ENCODE assay signal across 17 cellular contexts in genomic region chr3:194955979-194956696, GRCh38.
DNase-seq lines count a peak whose midpoint lies in the region; ATAC-seq, FAIRE-seq and TF ChIP-seq lines count a peak whose summit lies in the region.
"Had no signal": no experiment of that assay in that cellular context is flagged by ENCODE, and none has a peak within 500 bp of the region (broad histone marks: within the 10 kb centered on the region; RNA-seq: fewer than 3 reads in every experiment).

No MANE protein-coding gene starts in this region.

- TF ChIP-seq CTCF in astrocyte (IDR thresholded peaks at IDR 0.05; ENCODE audit: insufficient read depth, low read depth, low read length) (no peak), type B pancreatic cell (conservative IDR thresholded peaks at IDR 0.05) (no peak)

- no peak overlapping the region for H3K9ac ChIP-seq in astrocyte (ENCODE audit: low read length)
- H3K9ac ChIP-seq: BLaER1 treated with 17β-estradiol and CSF1 and Interleukin-3, amounts not matched to agents 10 nM and 100 nM had no signal

- H3K36me3 ChIP-seq in astrocyte (ENCODE audit: insufficient read depth, low read length): no peaks in the 10 kb centered on the region
- H3K36me3 ChIP-seq: BLaER1 treated with 17β-estradiol and CSF1 and Interleukin-3, amounts not matched to agents 10 nM and 100 nM had no signal

- H3K27ac ChIP-seq in astrocyte (ENCODE audit: low read depth, low read length): no peak overlapping the region
- H3K27ac ChIP-seq: BLaER1 treated with 17β-estradiol and CSF1 and Interleukin-3, amounts not matched to agents 10 nM and 100 nM had no signal

- intact Hi-C loops in sciatic nerve (cut with DNase I): no loop called here

- H3K36me3 Mint-ChIP-seq in astrocyte (ENCODE audit: low read depth, unreplicated experiment) (no peaks in the 10 kb centered on the region), type B pancreatic cell (no peaks in the 10 kb centered on the region)
- H3K36me3 Mint-ChIP-seq: CD8-positive, alpha-beta T cell had no signal

- H3K4me1 Mint-ChIP-seq in astrocyte (ENCODE audit: low read depth, unreplicated experiment) (no peaks in the 10 kb centered on the region), type B pancreatic cell (ENCODE audit: unreplicated experiment) (peaks cover 8% of the 10 kb centered on the region)
- H3K4me1 Mint-ChIP-seq: B cell had no signal

- no peaks in the 10 kb centered on the region for H3K79me2 ChIP-seq in astrocyte (ENCODE audit: insufficient read depth, low read length)

- FAIRE-seq in astrocyte (lab: Jason Lieb, UNC): no peak
- FAIRE-seq: HTR-8/SVneo had no signal

- no peak overlapping the region for H3K4me2 ChIP-seq in astrocyte (ENCODE audit: low read length)
- H3K4me2 ChIP-seq: BLaER1 treated with 17β-estradiol and CSF1 and Interleukin-3, amounts not matched to agents 10 nM and 100 nM; GM23338 had no signal

- H3K27me3 ChIP-seq in astrocyte (ENCODE audit: insufficient read depth, low read length): peaks cover 4% of the 10 kb centered on the region
- H3K27me3 ChIP-seq: BLaER1 treated with 17β-estradiol and CSF1 and Interleukin-3, amounts not matched to agents 10 nM and 100 nM had no signal

- H4K20me1 ChIP-seq in astrocyte (ENCODE audit: insufficient read depth, low read length): no peaks in the 10 kb centered on the region
- H4K20me1 ChIP-seq: BLaER1 treated with 17β-estradiol and CSF1 and Interleukin-3, amounts not matched to agents 10 nM and 100 nM had no signal

- DNase-seq in astrocyte (ENCODE audit: low read depth) (no peak), mesenteric fat pad (ENCODE audit: low spot score) (peak; percentile 59), sciatic nerve (ENCODE audit: low spot score) (peak; percentile 25), NOMO-1 treated with DMSO at 0.1 percent for 48 hours (lab: John Stamatoyannopoulos, UW; ENCODE audit: unreplicated experiment) (no peak), type B pancreatic cell (ENCODE audit: extremely low spot score, unreplicated experiment) (no peak), NCI-H2029 (lab: John Stamatoyannopoulos, UW) (no peak)
- DNase-seq: Calu3, DMS79 treated with DMSO at 0.1 percent for 48 hours, GF-D8, H7, HFFc6 had no signal

- no peak overlapping the region for H3K4me3 ChIP-seq in astrocyte (ENCODE audit: insufficient read depth, low read depth, low read length)
- H3K4me3 ChIP-seq: BLaER1 treated with 17β-estradiol and CSF1 and Interleukin-3, amounts not matched to agents 10 nM and 100 nM; GM23338 had no signal

- H3K9me3 Mint-ChIP-seq in astrocyte (ENCODE audit: unreplicated experiment): peaks cover 9% of the 10 kb centered on the region
- no peaks in the 10 kb centered on the region for H3K9me3 Mint-ChIP-seq in type B pancreatic cell
- H3K9me3 Mint-ChIP-seq: CD8-positive, alpha-beta T cell; GM23338; HFFc6 had no signal

- H3K27me3 Mint-ChIP-seq in astrocyte (ENCODE audit: low read depth, unreplicated experiment): peaks cover 55% of the 10 kb centered on the region
- peaks cover 3% of the 10 kb centered on the region for H3K27me3 Mint-ChIP-seq in type B pancreatic cell

- no peak overlapping the region for H3K27ac Mint-ChIP-seq in astrocyte (ENCODE audit: unreplicated experiment)
- no peak overlapping the region for H3K27ac Mint-ChIP-seq in type B pancreatic cell
- H3K27ac Mint-ChIP-seq: B cell; CD8-positive, alpha-beta T cell; GM23338; HFFc6 had no signal

- H3K9me3 ChIP-seq in astrocyte (ENCODE audit: insufficient read depth, low read depth, low read length): no peaks in the 10 kb centered on the region
- H3K9me3 ChIP-seq: BLaER1 treated with 17β-estradiol and CSF1 and Interleukin-3, amounts not matched to agents 10 nM and 100 nM had no signal

- H2AFZ ChIP-seq in astrocyte (ENCODE audit: low read depth, low read length): no peak overlapping the region
- H2AFZ ChIP-seq: GM23338 had no signal

- H3K4me1 ChIP-seq in astrocyte (ENCODE audit: insufficient read depth, low read length): no peaks in the 10 kb centered on the region

- H3K4me3 Mint-ChIP-seq in astrocyte (ENCODE audit: unreplicated experiment) (peak overlapping the region; percentile 45), type B pancreatic cell (no peak overlapping the region)
- H3K4me3 Mint-ChIP-seq: B cell; CD8-positive, alpha-beta T cell; GM23338; HFFc6 had no signal

- no peak for ATAC-seq in sciatic nerve
- ATAC-seq: CD8-positive, alpha-beta T cell; GM23338; HCT116 had no signal

Comparison
In these comparisons a context has a peak if more than half of its experiments do, and no peak if none do; other contexts are left out.
1. DNase-seq: peak in mesenteric fat pad (single experiment) and sciatic nerve (single experiment); none in astrocyte (single experiment), NOMO-1 treated with DMSO at 0.1 percent for 48 hours (single experiment), type B pancreatic cell (single experiment) and NCI-H2029 (single experiment).